18 cellular contexts compared by ENCODE assay signal in the genomic region with DNA sequence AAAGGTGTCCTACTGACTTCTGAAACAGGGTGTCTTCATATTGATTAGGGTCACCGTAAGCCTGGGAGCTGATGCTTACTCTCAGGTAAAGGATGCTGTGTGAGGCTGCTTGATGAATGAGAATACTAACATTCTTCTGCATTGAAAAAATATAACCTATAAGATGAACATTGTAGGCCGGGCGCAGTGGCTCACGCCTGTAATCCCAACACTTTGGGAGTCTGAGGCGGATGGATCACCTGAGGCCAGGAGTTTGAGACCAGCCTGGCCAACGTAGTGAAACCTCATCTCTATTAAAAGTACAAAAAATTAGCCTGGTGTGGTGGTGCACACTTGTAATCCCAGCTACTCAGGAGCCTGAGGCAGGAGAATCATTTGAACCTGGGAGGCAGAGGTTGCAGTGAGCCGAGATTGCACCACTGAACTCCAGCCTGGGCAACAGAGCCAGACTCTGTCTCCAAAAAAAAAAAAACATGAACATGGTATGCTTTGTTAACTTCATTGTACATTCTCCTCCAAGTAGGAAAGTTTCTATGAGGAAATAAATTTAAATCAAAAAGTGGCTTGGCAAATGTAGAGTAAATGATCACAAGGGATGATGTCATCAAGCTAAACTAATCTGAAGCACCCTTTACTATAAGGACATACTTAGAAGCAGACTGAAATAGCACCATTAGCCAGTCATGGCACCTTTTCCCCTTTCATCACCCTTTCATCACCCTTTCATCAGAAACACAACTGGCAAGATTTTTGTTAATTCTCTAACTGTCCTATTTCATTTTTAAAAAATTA. TPM values are rescaled to one million over a fixed set of nuclear protein-coding genes. Genes with fewer than 3 reads are reported as not detected.
DNase-seq lines count a peak whose midpoint lies in the region; ATAC-seq and TF ChIP-seq lines count a peak whose summit lies in the region.
"Had no signal": no experiment of that assay in that cellular context is flagged by ENCODE, and none has a peak within 500 bp of the region (broad histone marks: within the 10 kb centered on the region; RNA-seq: fewer than 3 reads in every experiment).

No MANE protein-coding gene starts in this region.

- H3K27ac ChIP-seq in SK-N-SH (ENCODE audit: low read depth in 2 of 2, low read length in 1 of 2) = no peak overlapping the region
- peak overlapping the region; percentile 97 for H3K27ac ChIP-seq in naive thymus-derived CD4-positive, alpha-beta T cell (ENCODE audit: low read depth, low read length)
- H3K27ac ChIP-seq: C4-2B had no signal

- no peaks in the 10 kb centered on the region for H3K36me3 Mint-ChIP-seq in activated CD8-positive, alpha-beta T cell treated with anti-CD3 and anti-CD28 coated beads for 36 hours (ENCODE audit: low read depth)
- H3K36me3 Mint-ChIP-seq in naive thymus-derived CD4-positive, alpha-beta T cell = no peaks in the 10 kb centered on the region
- H3K36me3 Mint-ChIP-seq: activated naive CD8-positive, alpha-beta T cell treated with anti-CD3 and anti-CD28 coated beads, Interleukin-2, amount 10 ng/mL, durations not matched to agents 7 days and 5 days had no signal

- H3K9me2 ChIP-seq in SK-N-SH = no peaks in the 10 kb centered on the region

- H3K4me2 ChIP-seq in SK-N-SH = no peak overlapping the region

- H2AFZ ChIP-seq in SK-N-SH (ENCODE audit: low read depth) = peak overlapping the region; percentile 98; the same call in 1 of the 2 replicates

- DNase-seq in SK-N-SH = no peak
- DNase-seq in CD1c-positive myeloid dendritic cell (ENCODE audit: extremely low spot score) = peak; percentile 3
- no peak for DNase-seq in activated CD8-positive, alpha-beta T cell treated with anti-CD3 and anti-CD28 coated beads for 36 hours
- no peak for DNase-seq in naive thymus-derived CD4-positive, alpha-beta T cell
- DNase-seq in NCI-H345 treated with DMSO at 0.1 percent for 48 hours (lab: John Stamatoyannopoulos, UW; ENCODE audit: unreplicated experiment) = no peak
- no peak for DNase-seq in SIG-M5 treated with dmso at 0.1 percent for 504 hours (lab: John Stamatoyannopoulos, UW; ENCODE audit: unreplicated experiment)
- DNase-seq in D341Med (ENCODE audit: low spot score) = no peak
- DNase-seq: activated naive CD8-positive, alpha-beta T cell treated with anti-CD3 and anti-CD28 coated beads, Interleukin-2, amount 10 ng/mL, durations not matched to agents 7 days and 5 days; HFFc6; hippocampal formation; MM.1S; NCI-H69; psoas muscle; stimulated activated naive CD4-positive, alpha-beta T cell; upper lobe of right lung had no signal

- no peak overlapping the region for H3K4me3 Mint-ChIP-seq in activated CD8-positive, alpha-beta T cell treated with anti-CD3 and anti-CD28 coated beads for 36 hours
- H3K4me3 Mint-ChIP-seq in naive thymus-derived CD4-positive, alpha-beta T cell = peak overlapping the region in 8 of 10 donors; percentile 19 to 82 (median 46)

- H3K79me2 ChIP-seq in SK-N-SH (ENCODE audit: insufficient read depth) = peaks cover 33% of the 10 kb centered on the region

- H3F3A ChIP-seq in SK-N-SH (replicated peaks; ENCODE audit: insufficient read depth) = peaks cover 7% of the 10 kb centered on the region

- no peaks in the 10 kb centered on the region for H3K36me3 ChIP-seq in SK-N-SH (replicated peaks in 1 of 2; ENCODE audit: control insufficient read depth in 1 of 2, insufficient read depth in 2 of 2, low read length in 1 of 2)
- peaks cover 0 to 5% (median 0%) of the 10 kb centered on the region in 3 experiments for H3K36me3 ChIP-seq in naive thymus-derived CD4-positive, alpha-beta T cell (ENCODE audit: control insufficient read depth in 2 of 3, insufficient read depth in 3 of 3, low read length in 3 of 3)
- H3K36me3 ChIP-seq: cardiac muscle cell, upper lobe of right lung had no signal

- no peak for TF ChIP-seq EP300 in SK-N-SH (IDR thresholded peaks at IDR 0.05; ENCODE audit: borderline replicate concordance in 1 of 2, low read depth in 1 of 2, low read length in 1 of 2)

- no peak overlapping the region for H3K4me3 ChIP-seq in SK-N-SH (ENCODE audit: low read depth in 2 of 2, low read length in 1 of 2)
- H3K4me3 ChIP-seq in naive thymus-derived CD4-positive, alpha-beta T cell (ENCODE audit: low read length) = no peak overlapping the region

- H3K27ac Mint-ChIP-seq in activated CD8-positive, alpha-beta T cell treated with anti-CD3 and anti-CD28 coated beads for 36 hours = peak overlapping the region; percentile 18
- H3K27ac Mint-ChIP-seq in naive thymus-derived CD4-positive, alpha-beta T cell = peak overlapping the region in 7 of 9 donors; percentile 44 to 100 (median 99)

- POLR2A ChIA-PET in SK-N-SH (lab: Yijun Ruan, JAX) = no interaction called here
- POLR2A ChIA-PET in activated CD8-positive, alpha-beta T cell treated with anti-CD3 and anti-CD28 coated beads for 36 hours (lab: Charles Lee) = no interaction called here
- POLR2A ChIA-PET in naive thymus-derived CD4-positive, alpha-beta T cell (lab: Charles Lee) = interaction anchor here (0.6 to 2.4 kb wide), 6 partner anchors 83 to 812 kb away, joined by 3 to 6 read pairs (median 3); a partner anchor contains a TSS

- no peak for ATAC-seq in SK-N-SH treated with all-trans-retinoic acid at 6 μM for 48 hours
- no peak for ATAC-seq in activated CD8-positive, alpha-beta T cell treated with anti-CD3 and anti-CD28 coated beads for 36 hours
- ATAC-seq in naive thymus-derived CD4-positive, alpha-beta T cell = no peak
- ATAC-seq: psoas muscle, upper lobe of right lung had no signal

- no peaks in the 10 kb centered on the region for H3K9me3 ChIP-seq in SK-N-SH
- H3K9me3 ChIP-seq in naive thymus-derived CD4-positive, alpha-beta T cell (ENCODE audit: control insufficient read depth in 2 of 3, low read length in 3 of 3) = no peaks in the 10 kb centered on the region
- H3K9me3 ChIP-seq: psoas muscle, upper lobe of right lung had no signal

- no peak for TF ChIP-seq CTCF in SK-N-SH (IDR thresholded peaks at IDR 0.05)
- TF ChIP-seq CTCF in activated CD8-positive, alpha-beta T cell treated with anti-CD3 and anti-CD28 coated beads for 36 hours (IDR thresholded peaks at IDR 0.05) = no peak

- 95% methylated on average over 7 of the region's 7 CpGs for WGBS in SK-N-SH (ENCODE audit: low lambda C conversion rate)

- H3K27me3 Mint-ChIP-seq in activated CD8-positive, alpha-beta T cell treated with anti-CD3 and anti-CD28 coated beads for 36 hours = no peaks in the 10 kb centered on the region
- H3K27me3 Mint-ChIP-seq in naive thymus-derived CD4-positive, alpha-beta T cell = peaks cover 0 to 14% (median 0%) of the 10 kb centered on the region in 5 donors

- H3K4me1 ChIP-seq in SK-N-SH (ENCODE audit: control insufficient read depth in 1 of 2, insufficient read depth in 2 of 2, low read depth in 1 of 2, low read length in 1 of 2) = peaks cover 10 to 22% of the 10 kb centered on the region in 2 experiments; a peak in 3 of 4 replicates
- peaks cover 9 to 18% of the 10 kb centered on the region in 2 donors for H3K4me1 ChIP-seq in naive thymus-derived CD4-positive, alpha-beta T cell (ENCODE audit: control insufficient read depth in 2 of 2, insufficient read depth in 2 of 2, low read length in 2 of 2)

- no peaks in the 10 kb centered on the region for H3K27me3 ChIP-seq in SK-N-SH (ENCODE audit: insufficient read depth)
- no peaks in the 10 kb centered on the region for H3K27me3 ChIP-seq in naive thymus-derived CD4-positive, alpha-beta T cell (ENCODE audit: control insufficient read depth in 2 of 2, insufficient read depth in 2 of 2, low read length in 2 of 2)
- H3K27me3 ChIP-seq: cardiac muscle cell, upper lobe of right lung had no signal

- no peak overlapping the region for H3K9ac ChIP-seq in SK-N-SH

- H3K4me1 Mint-ChIP-seq in activated CD8-positive, alpha-beta T cell treated with anti-CD3 and anti-CD28 coated beads for 36 hours (ENCODE audit: low read depth) = peaks cover 2% of the 10 kb centered on the region
- H3K4me1 Mint-ChIP-seq in naive thymus-derived CD4-positive, alpha-beta T cell = peaks cover 0 to 24% (median 6%) of the 10 kb centered on the region in 7 donors

- CTCF ChIA-PET in SK-N-SH (lab: Yijun Ruan, JAX) = interaction anchor here (0.7 to 3.8 kb wide), 4 partner anchors 84 to 345 kb away, joined by 3 to 18 read pairs (median 4); no protein-coding TSS in a partner anchor
- CTCF ChIA-PET in activated CD8-positive, alpha-beta T cell treated with anti-CD3 and anti-CD28 coated beads for 36 hours (lab: Charles Lee) = interaction anchor here (2.4 kb wide), 1 partner anchor 115 kb away, joined by 7 read pairs; no protein-coding TSS in a partner anchor
- CTCF ChIA-PET in naive thymus-derived CD4-positive, alpha-beta T cell (lab: Charles Lee) = interaction anchor here (0.6 to 0.9 kb wide), 3 partner anchors 200 to 1242 kb away, joined by 3 read pairs; no protein-coding TSS in a partner anchor

- H4K20me1 ChIP-seq in SK-N-SH (ENCODE audit: insufficient read depth) = peaks cover 24% of the 10 kb centered on the region

- intact Hi-C loops in activated CD8-positive, alpha-beta T cell treated with anti-CD3 and anti-CD28 coated beads for 36 hours (cut with micrococcal nuclease) = no loop called here
- intact Hi-C loops in naive thymus-derived CD4-positive, alpha-beta T cell (cut with micrococcal nuclease) = loop anchor here in 1 of 2 donors (10.0 kb wide), 3 partner anchors 629 to 1691 kb away; a partner anchor contains a TSS

- no peak for TF ChIP-seq RAD21 in SK-N-SH (IDR thresholded peaks at IDR 0.05; ENCODE audit: low read length)

- H3K9me3 Mint-ChIP-seq in activated CD8-positive, alpha-beta T cell treated with anti-CD3 and anti-CD28 coated beads for 36 hours = peaks cover 2% of the 10 kb centered on the region
- H3K9me3 Mint-ChIP-seq in naive thymus-derived CD4-positive, alpha-beta T cell = peaks cover 0 to 7% (median 0%) of the 10 kb centered on the region in 11 donors
- H3K9me3 Mint-ChIP-seq: activated naive CD8-positive, alpha-beta T cell treated with anti-CD3 and anti-CD28 coated beads, Interleukin-2, amount 10 ng/mL, durations not matched to agents 7 days and 5 days; HFFc6 had no signal

TF ChIP-seq in SK-N-SH, 30 proteins besides CTCF, POLR2A, EP300 and RAD21 (continues in another document):
- TF ChIP-seq TEAD4 (IDR thresholded peaks at IDR 0.05; ENCODE audit: borderline replicate concordance, insufficient read depth) (no peak), POLR2AphosphoS5 (IDR thresholded peaks at IDR 0.05; ENCODE audit: low read depth, low read length) (no peak), TAF1 (IDR thresholded peaks at IDR 0.05; ENCODE audit: borderline replicate concordance, low read depth, low read length) (no peak)

TF ChIP-seq in SK-N-SH treated with all-trans-retinoic acid at 6 μM for 48 hours, 23 proteins besides CTCF, POLR2A, EP300 and RAD21:
- TF ChIP-seq ESRRG (CRISPR knock-in tag; IDR thresholded peaks at IDR 0.05) (no peak), ZNF565 (CRISPR knock-in tag; conservative IDR thresholded peaks at IDR 0.05; ENCODE audit: low read depth) (no peak)
TF ChIP-seq in SK-N-SH treated with all-trans-retinoic acid at 6 μM for 48 hours: peak in this region for 0.

RNA-seq across cellular contexts. Expression of a gene that starts 1.5 kb away (rescaled TPM):
- 5.2 and 6.7 TPM in 2 replicates for polyA plus RNA-seq in SK-N-SH (2012; rRNA removed)
- 6.2 and 6.6 TPM in 2 replicates for polyA plus RNA-seq in SK-N-SH (2012; cell fraction: cytosol; rRNA removed)
- polyA plus RNA-seq in SK-N-SH (2012; cell fraction: nucleus; rRNA removed) = 7.1 and 13.7 TPM in 2 replicates
- 10 to 100 TPM; 30.0 to 30.6 TPM for total RNA-seq in activated CD8-positive, alpha-beta T cell treated with anti-CD3 and anti-CD28 coated beads for 36 hours
- 10 to 100 TPM; 25.8 to 58.7 (median 49.7) TPM for total RNA-seq in naive thymus-derived CD4-positive, alpha-beta T cell
- polyA plus RNA-seq in naive thymus-derived CD4-positive, alpha-beta T cell = 10 to 100 TPM; 11.2 to 13.9 TPM
